ENCODE assay signal across 9 cellular contexts in genomic region chr13:114124921-114125320, GRCh38. TPM values are rescaled to one million over a fixed set of nuclear protein-coding genes. Genes with fewer than 3 reads are reported as not detected.
DNase-seq lines count a peak whose midpoint lies in the region; ATAC-seq, FAIRE-seq and TF ChIP-seq lines count a peak whose summit lies in the region.
"Had no signal": no experiment of that assay in that cellular context is flagged by ENCODE, and none has a peak within 500 bp of the region (broad histone marks: within the 10 kb centered on the region; RNA-seq: fewer than 3 reads in every experiment).

No MANE protein-coding gene starts in this region.

- H3K56ac ChIP-seq in IMR-90 (ENCODE audit: extremely low read depth, insufficient read depth, low read length): no peak overlapping the region

- peaks cover 34% of the 10 kb centered on the region for H3K9me1 ChIP-seq in IMR-90 (ENCODE audit: insufficient read depth, low read length)
- no peaks in the 10 kb centered on the region for H3K9me1 ChIP-seq in endothelial cell of umbilical vein (replicated peaks; ENCODE audit: control insufficient read depth, extremely low read depth, insufficient read depth, low read length)

- H3K23ac ChIP-seq in IMR-90 (ENCODE audit: low read depth, low read length): peak overlapping the region; percentile 56; the same call in 1 of the 2 replicates

- peaks cover 3% of the 10 kb centered on the region; the same call in 1 of the 2 replicates for H3K36me3 ChIP-seq in IMR-90 (ENCODE audit: control insufficient read depth, insufficient read depth, low read length)
- no peaks in the 10 kb centered on the region for H3K36me3 ChIP-seq in endothelial cell of umbilical vein (ENCODE audit: control insufficient read depth in 2 of 2, extremely low read depth in 1 of 2, insufficient read depth in 2 of 2, low read length in 2 of 2)

- 42% methylated on average over 6 of the region's 9 CpGs; no CpG with 5 or more reads in 1 of the 2 experiments for WGBS in IMR-90 (ENCODE audit: extremely low coverage in 2 of 2, insufficient read length in 1 of 2), 2 experiments

- peaks cover 4 to 47% of the 10 kb centered on the region in 2 experiments; a peak in 3 of 4 replicates for H3K79me1 ChIP-seq in IMR-90 (ENCODE audit: low read depth in 1 of 2, low read length in 2 of 2)

- H4K20me1 ChIP-seq in IMR-90 (ENCODE audit: insufficient read depth, low read length) (peaks cover 58% of the 10 kb centered on the region), endothelial cell of umbilical vein (replicated peaks; ENCODE audit: control insufficient read depth, extremely low read depth, insufficient read depth, low read length) (no peaks in the 10 kb centered on the region)

- peak overlapping the region; percentile 75 for H2AK9ac ChIP-seq in IMR-90 (replicated peaks; ENCODE audit: low read depth, low read length, poor library complexity)

- intact Hi-C loops in IMR-90 (cut with micrococcal nuclease) (no loop called here), endothelial cell of umbilical vein (cut with micrococcal nuclease) (no loop called here)

- no peak overlapping the region for H3K18ac ChIP-seq in IMR-90 (ENCODE audit: low read depth, low read length)

- no peak for TF ChIP-seq RAD21 in IMR-90 (IDR thresholded peaks at IDR 0.05; ENCODE audit: low read length)

- no peak overlapping the region; the same call in 1 of the 2 replicates for H2BK120ac ChIP-seq in IMR-90 (ENCODE audit: low read depth, low read length)

- peak overlapping the region in 1 of 2 experiments; percentile 56; a peak in 1 of 4 replicates for H4K8ac ChIP-seq in IMR-90 (ENCODE audit: low read depth in 2 of 2, low read length in 2 of 2)

- POLR2A ChIA-PET in IMR-90 (lab: Charles Lee; ENCODE audit: unreplicated experiment): no interaction called here
- POLR2A ChIA-PET in endothelial cell of umbilical vein (lab: Charles Lee): no interaction called here

- H4K5ac ChIP-seq in IMR-90 (ENCODE audit: low read depth, low read length): no peak overlapping the region

- H3K27ac ChIP-seq in IMR-90 (ENCODE audit: insufficient read depth, low read length) (no peak overlapping the region; the same call in 1 of the 2 replicates), endothelial cell of umbilical vein (ENCODE audit: insufficient read depth, low read depth, low read length) (no peak overlapping the region)

- peak overlapping the region; percentile 39; the same call in 1 of the 3 replicates for H2BK15ac ChIP-seq in IMR-90 (ENCODE audit: low read depth, low read length)

- no peak for TF ChIP-seq CTCF in IMR-90 (conservative IDR thresholded peaks at IDR 0.05; ENCODE audit: low read depth, low read length)
- no peak for TF ChIP-seq CTCF in endothelial cell of umbilical vein (IDR thresholded peaks at IDR 0.05; ENCODE audit: extremely low read depth in 1 of 2, insufficient read depth in 1 of 2, low read depth in 1 of 2, low read length in 2 of 2)

- dilution Hi-C loops in IMR-90 (cut with HindIII; ENCODE audit: low sequenced_read_pairs, unreplicated experiment): no loop called here
- dilution Hi-C loops in endothelial cell of umbilical vein (cut with MboI; ENCODE audit: extremely low pct_ligation_motif_present, low sequenced_read_pairs): no loop called here

- peak overlapping the region; percentile 47; the same call in 1 of the 2 replicates for H2BK20ac ChIP-seq in IMR-90 (ENCODE audit: low read depth, low read length)

- H3K79me2 ChIP-seq in endothelial cell of umbilical vein (ENCODE audit: control insufficient read depth, insufficient read depth, low read length): peaks cover 81% of the 10 kb centered on the region

- peak overlapping the region; percentile 26 for H2AFZ ChIP-seq in IMR-90 (replicated peaks; ENCODE audit: low read length, poor library complexity)
- no peak overlapping the region for H2AFZ ChIP-seq in endothelial cell of umbilical vein (ENCODE audit: low read depth, low read length)

- peak overlapping the region; percentile 76 for H2BK5ac ChIP-seq in IMR-90 (ENCODE audit: low read depth, low read length, poor library complexity, severe bottlenecking)

- ATAC-seq in IMR-90 (ENCODE audit: low read depth) (no peak; the same call in 1 of the 2 replicates), HG03135 (IDR thresholded peaks at IDR 0.05; ENCODE audit: unreplicated experiment) (no peak), HG02798 (IDR thresholded peaks at IDR 0.05; ENCODE audit: poor library complexity, unreplicated experiment) (no peak), GM19463 (IDR thresholded peaks at IDR 0.05; ENCODE audit: unreplicated experiment) (no peak)

- in situ Hi-C loops in IMR-90 (cut with MboI; ENCODE audit: low sequenced_read_pairs): no loop called here

- H3K9ac ChIP-seq in IMR-90 (ENCODE audit: low read depth, low read length) (no peak overlapping the region), endothelial cell of umbilical vein (replicated peaks; ENCODE audit: extremely low read depth, insufficient read depth, low read length) (no peak overlapping the region)

- peak overlapping the region; percentile 18; the same call in 1 of the 2 replicates for H4K91ac ChIP-seq in IMR-90 (ENCODE audit: insufficient read depth, low read depth, low read length)

- CTCF ChIA-PET in IMR-90 (lab: Yijun Ruan, JAX): no interaction called here
- CTCF ChIA-PET in endothelial cell of umbilical vein (lab: Charles Lee): no interaction called here

- peaks cover 38% of the 10 kb centered on the region for H3K4me1 ChIP-seq in IMR-90 (ENCODE audit: control insufficient read depth, insufficient read depth, low read length)
- H3K4me1 ChIP-seq in endothelial cell of umbilical vein (ENCODE audit: control insufficient read depth, extremely low read depth, insufficient read depth, low read length): peaks cover 41% of the 10 kb centered on the region

- H2AK5ac ChIP-seq in IMR-90 (ENCODE audit: low read depth, low read length): peak overlapping the region; percentile 42

- BruUV-seq in IMR-90 (replicated peaks; lab: Mats Ljungman, UMichigan) (no TSS peak), endothelial cell of umbilical vein (replicated peaks; lab: Mats Ljungman, UMichigan) (no TSS peak)

- FAIRE-seq in endothelial cell of umbilical vein (lab: Jason Lieb, UNC): peak; percentile 77

- peak overlapping the region; percentile 50; the same call in 1 of the 2 replicates for H3K4ac ChIP-seq in IMR-90 (ENCODE audit: low read depth, low read length)

- TF ChIP-seq POLR2A in IMR-90 (IDR thresholded peaks at IDR 0.05; ENCODE audit: low read depth, low read length) (no peak), endothelial cell of umbilical vein (IDR thresholded peaks at IDR 0.05; ENCODE audit: low read depth, low read length) (no peak)

- 0 out of 2 replicates have a peak overlapping the region, but pooled peaks have one; percentile 64 for H3K14ac ChIP-seq in IMR-90 (replicated peaks; ENCODE audit: low read depth, low read length)

- no peaks in the 10 kb centered on the region for H3K9me3 ChIP-seq in IMR-90 (ENCODE audit: control insufficient read depth, insufficient read depth, low read length)
- H3K9me3 ChIP-seq in endothelial cell of umbilical vein (replicated peaks; ENCODE audit: control insufficient read depth, insufficient read depth, low read length): no peaks in the 10 kb centered on the region

- no peak overlapping the region; the same call in 1 of the 2 replicates for H3K4me2 ChIP-seq in IMR-90 (ENCODE audit: low read depth, low read length)
- no peak overlapping the region for H3K4me2 ChIP-seq in endothelial cell of umbilical vein (ENCODE audit: insufficient read depth, low read length)

- peak; percentile 95 for DNase-seq in IMR-90
- peak; percentile 71 to 80 for DNase-seq in activated CD4-positive, alpha-beta T cell treated with anti-CD3 and anti-CD28 coated beads, Interleukin-2, amount 50 U/mL, for 48 hours
- no peak for DNase-seq in endothelial cell of umbilical vein (ENCODE audit: low read depth, low spot score)
- DNase-seq in stimulated activated CD8-positive, alpha-beta memory T cell treated with anti-CD3 and anti-CD28 coated beads, Interleukin-4, amount 100 ng/mL, for 48 hours: peak; percentile 84
- DNase-seq in HK-2 (ENCODE audit: unreplicated experiment): no peak

- H3K27me3 ChIP-seq in IMR-90 (ENCODE audit: control insufficient read depth, insufficient read depth, low read length) (no peaks in the 10 kb centered on the region), endothelial cell of umbilical vein (ENCODE audit: control insufficient read depth in 2 of 2, insufficient read depth in 2 of 2, low read length in 2 of 2) (no peaks in the 10 kb centered on the region)

- H3K4me3 ChIP-seq in IMR-90 (ENCODE audit: insufficient read depth, low read depth, low read length): no peak overlapping the region
- H3K4me3 ChIP-seq in endothelial cell of umbilical vein (replicated peaks in 1 of 3; ENCODE audit: insufficient read depth in 1 of 3, low read depth in 1 of 3, low read length in 3 of 3): no peak overlapping the region
- H3K4me3 ChIP-seq: lung had no signal

RNA-seq across cellular contexts. Expression of gene RASA3, which starts 7.5 kb away (rescaled TPM):
- total RNA-seq in IMR-90 (2012; rRNA removed): 21.0 and 22.8 TPM in 2 replicates
- 31.0 and 31.4 TPM in 2 replicates for polyA plus RNA-seq in IMR-90 (2012; rRNA removed)
- 22.9 and 29.5 TPM in 2 replicates for polyA plus RNA-seq in IMR-90 (2012; cell fraction: cytosol; rRNA removed)
- polyA plus RNA-seq in IMR-90 (2012; cell fraction: nucleus; rRNA removed; ENCODE audit: low replicate concordance): 48.4 and 48.8 TPM in 2 replicates
- 51.2 and 53.8 TPM in 2 replicates for total RNA-seq in endothelial cell of umbilical vein
- polyA plus RNA-seq in endothelial cell of umbilical vein: 22.5 and 26.5 TPM in 2 replicates
- 35.6 and 36.3 TPM in 2 replicates for polyA plus RNA-seq in endothelial cell of umbilical vein (2011; cell fraction: cytosol; rRNA removed)
- 51.2 and 56.7 TPM in 2 replicates for polyA plus RNA-seq in endothelial cell of umbilical vein (2011; cell fraction: nucleus; rRNA removed)
- polyA plus RNA-seq in endothelial cell of umbilical vein (2012): 41.1 and 42.8 TPM in 2 replicates
- 34.5 and 39.0 TPM in 2 replicates for polyA minus RNA-seq in endothelial cell of umbilical vein
- 5.5 TPM for polyA minus RNA-seq in endothelial cell of umbilical vein (2011; cell fraction: cytosol; rRNA and poly(A)+ RNA removed)
- polyA minus RNA-seq in endothelial cell of umbilical vein (2011; cell fraction: nucleus; rRNA and poly(A)+ RNA removed): 20.8 and 28.6 TPM in 2 replicates

RNA-seq across cellular contexts. Expression of gene CFAP97D2, which starts 54.1 kb away (rescaled TPM):
- total RNA-seq in IMR-90 (2012; rRNA removed) (not detected in 2 replicates), endothelial cell of umbilical vein (not detected in 2 replicates)
- polyA plus RNA-seq in IMR-90 (2012; rRNA removed) (not detected in 2 replicates), endothelial cell of umbilical vein (0.13 TPM in 1 of 2 replicates, not detected in the other)
- polyA plus RNA-seq in IMR-90 (2012; cell fraction: cytosol; rRNA removed): not detected in 2 replicates
- polyA plus RNA-seq in IMR-90 (2012; cell fraction: nucleus; rRNA removed; ENCODE audit: low replicate concordance): not detected in 2 replicates
- polyA plus RNA-seq in endothelial cell of umbilical vein (2011; cell fraction: cytosol; rRNA removed): not detected in 2 replicates
- not detected in 2 replicates for polyA plus RNA-seq in endothelial cell of umbilical vein (2011; cell fraction: nucleus; rRNA removed)
- not detected in 2 replicates for polyA plus RNA-seq in endothelial cell of umbilical vein (2012)
- not detected in 2 replicates for polyA minus RNA-seq in endothelial cell of umbilical vein
- not detected for polyA minus RNA-seq in endothelial cell of umbilical vein (2011; cell fraction: cytosol; rRNA and poly(A)+ RNA removed)
- polyA minus RNA-seq in endothelial cell of umbilical vein (2011; cell fraction: nucleus; rRNA and poly(A)+ RNA removed): not detected in 2 replicates

Comparison
In these comparisons a context has a peak if more than half of its experiments do, and no peak if none do; other contexts are left out.
1. DNase-seq: peak in IMR-90 (single experiment), activated CD4-positive, alpha-beta T cell treated with anti-CD3 and anti-CD28 coated beads, Interleukin-2, amount 50 U/mL, for 48 hours (2 of 2) and stimulated activated CD8-positive, alpha-beta memory T cell treated with anti-CD3 and anti-CD28 coated beads, Interleukin-4, amount 100 ng/mL, for 48 hours (single experiment); none in endothelial cell of umbilical vein (single experiment) and HK-2 (single experiment).